23 cellular contexts compared by ENCODE assay signal in the genomic region with DNA sequence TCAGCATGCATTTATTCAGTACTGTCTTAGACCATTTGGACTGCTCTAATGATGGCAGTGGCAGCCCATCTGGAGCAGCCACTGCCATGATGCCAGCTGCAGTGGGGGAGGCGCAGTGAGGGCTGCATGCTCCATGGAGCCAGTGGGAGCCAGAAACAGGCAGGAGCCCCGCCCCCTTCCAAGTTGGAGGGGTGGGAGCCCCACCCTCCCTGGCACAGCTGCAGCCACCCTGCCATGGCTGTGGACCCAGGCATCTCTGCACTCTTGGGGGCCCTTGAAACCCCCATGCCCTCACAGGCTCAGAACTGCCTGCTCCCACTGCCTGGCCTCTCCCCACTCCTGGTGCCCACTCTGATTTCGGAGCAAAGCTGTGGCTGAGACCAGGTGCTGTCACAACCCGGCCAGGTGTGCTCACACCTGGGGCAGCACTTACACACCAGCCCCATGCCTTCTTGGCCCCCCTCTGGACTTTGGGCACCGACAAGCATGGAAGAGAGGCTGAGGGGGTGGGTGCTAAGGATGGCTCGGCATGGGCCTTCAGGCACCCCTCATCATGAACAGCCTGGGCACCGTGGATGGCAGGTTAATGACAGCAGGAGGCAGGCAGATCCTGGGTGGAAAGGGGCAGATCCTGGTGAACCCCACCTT. TPM values are rescaled to one million over a fixed set of nuclear protein-coding genes. Genes with fewer than 3 reads are reported as not detected.
"Had no signal": no experiment of that assay in that cellular context is flagged by ENCODE, and none has a peak within 500 bp of the region (broad histone marks: within the 10 kb centered on the region; RNA-seq: fewer than 3 reads in every experiment).

No MANE protein-coding gene starts in this region.

- H3K27ac ChIP-seq: coronary artery, esophagus squamous epithelium, lower lobe of right lung, neutrophil, pancreas, right lobe of liver, stomach, thyroid gland had no signal

- H3K4me1 ChIP-seq: esophagus squamous epithelium, lower lobe of right lung, pancreas, right lobe of liver, stomach, thyroid gland had no signal

- ATAC-seq: effector memory CD8-positive, alpha-beta T cell; left ventricle myocardium superior; lower lobe of right lung; naive thymus-derived CD8-positive, alpha-beta T cell; pancreas; right lobe of liver; stimulated activated effector memory CD8-positive, alpha-beta T cell treated with anti-CD3 and anti-CD28 coated beads, Interleukin-12 subunit alpha, Interleukin-12 subunit beta, amount 100 ng/mL, for 72 hours had no signal

- H3K9me3 ChIP-seq: esophagus squamous epithelium, lower lobe of right lung, neutrophil, pancreas, right lobe of liver, thyroid gland had no signal

- H3K36me3 ChIP-seq: esophagus squamous epithelium, lower lobe of right lung, neutrophil, pancreas, right lobe of liver, stomach, thyroid gland had no signal

- H3K4me3 ChIP-seq: coronary artery, esophagus squamous epithelium, lower lobe of right lung, pancreas, right lobe of liver, stomach, thyroid gland had no signal

- H3K27me3 ChIP-seq: pancreas, right lobe of liver, thyroid gland had no signal

- DNase-seq: effector memory CD8-positive, alpha-beta T cell; erythroblast; esophagus squamous epithelium; foreskin melanocyte; glutamatergic neuron; hypothalamus; immature natural killer cell; islet precursor cell; left ventricle myocardium superior; lower lobe of right lung; pancreas; right lobe of liver; stimulated activated CD4-positive, alpha-beta T cell treated with anti-CD3 and anti-CD28 coated beads, Interleukin-2, amount 100 ng/mL, for 24 hours; stimulated activated CD4-positive, alpha-beta T cell treated with anti-CD3 and anti-CD28 coated beads, Interleukin-4, amount 100 ng/mL, for 24 hours; stimulated activated naive CD4-positive, alpha-beta T cell treated with Interleukin-2 at 50 U/mL for 16 hours; stomach; thyroid gland had no signal

RNA-seq across cellular contexts. Expression of gene TBC1D21, which starts 18.1 kb away (rescaled TPM):
- polyA plus RNA-seq: immature natural killer cell; naive thymus-derived CD8-positive, alpha-beta T cell; neural cell; pancreas; stomach; urinary bladder had no signal
